In genomic region chr6:158654498-158654897, GRCh38 we compare ENCODE assay signal across 8 cellular contexts. TPM values are rescaled to one million over a fixed set of nuclear protein-coding genes. Genes with fewer than 3 reads are reported as not detected.
DNase-seq lines count a peak whose midpoint lies in the region; ATAC-seq lines count a peak whose summit lies in the region.

No MANE protein-coding gene starts in this region.

- intact Hi-C loops in Right ventricle myocardium inferior (cut with DNase I) (no loop called here), posterior vena cava (cut with DNase I) (no loop called here)

- no peaks in the 10 kb centered on the region for H3K27me3 Mint-ChIP-seq in activated T-cell treated with anti-CD3 and anti-CD28 coated beads, Interleukin-2, amount 50 U/mL, for 4 hours (ENCODE audit: low read depth)
- H3K27me3 Mint-ChIP-seq in activated T-cell treated with anti-CD3 and anti-CD28 coated beads, Interleukin-2, amount 50 U/mL, for 72 hours (ENCODE audit: low read depth) = no peaks in the 10 kb centered on the region

- H3K4me3 Mint-ChIP-seq in activated T-cell treated with anti-CD3 and anti-CD28 coated beads, Interleukin-2, amount 50 U/mL, for 4 hours = peak overlapping the region; percentile 78
- H3K4me3 Mint-ChIP-seq in activated T-cell treated with anti-CD3 and anti-CD28 coated beads, Interleukin-2, amount 50 U/mL, for 72 hours = peak overlapping the region; percentile 82 to 86

- H3K36me3 Mint-ChIP-seq in activated T-cell treated with anti-CD3 and anti-CD28 coated beads, Interleukin-2, amount 50 U/mL, for 4 hours (ENCODE audit: insufficient read depth) = peaks cover 36% of the 10 kb centered on the region
- H3K36me3 Mint-ChIP-seq in activated T-cell treated with anti-CD3 and anti-CD28 coated beads, Interleukin-2, amount 50 U/mL, for 72 hours (ENCODE audit: insufficient read depth in 2 of 2) = peaks cover 45 to 60% of the 10 kb centered on the region in 2 donors

- H3K27ac Mint-ChIP-seq in activated T-cell treated with anti-CD3 and anti-CD28 coated beads, Interleukin-2, amount 50 U/mL, for 72 hours = peak overlapping the region; percentile 99

- no peak for DNase-seq in activated T-cell treated with anti-CD3 and anti-CD28 coated beads, Interleukin-2, amount 50 U/mL, for 4 hours
- no peak for DNase-seq in activated T-cell treated with anti-CD3 and anti-CD28 coated beads, Interleukin-2, amount 50 U/mL, for 1 hour
- DNase-seq in activated T-cell treated with anti-CD3 and anti-CD28 coated beads, Interleukin-2, amount 50 U/mL, for 72 hours = no peak
- peak; percentile 87 for DNase-seq in Right ventricle myocardium inferior (ENCODE audit: missing footprints)
- peak; percentile 92 for DNase-seq in posterior vena cava (ENCODE audit: low spot score)
- no peak for DNase-seq in NCI-H2227 treated with DMSO at 0.1 percent for 48 hours (lab: John Stamatoyannopoulos, UW)
- no peak for DNase-seq in stimulated activated CD4-positive, alpha-beta T cell treated with anti-CD3 and anti-CD28 coated beads, Interleukin-12 subunit alpha, Interleukin-12 subunit beta, amount 100 ng/mL, for 4 hours

- H3K4me1 Mint-ChIP-seq in activated T-cell treated with anti-CD3 and anti-CD28 coated beads, Interleukin-2, amount 50 U/mL, for 4 hours (ENCODE audit: low read depth) = peaks cover 62% of the 10 kb centered on the region
- H3K4me1 Mint-ChIP-seq in activated T-cell treated with anti-CD3 and anti-CD28 coated beads, Interleukin-2, amount 50 U/mL, for 72 hours (ENCODE audit: low read depth) = peaks cover 74% of the 10 kb centered on the region

- no peaks in the 10 kb centered on the region for H3K9me3 Mint-ChIP-seq in activated T-cell treated with anti-CD3 and anti-CD28 coated beads, Interleukin-2, amount 50 U/mL, for 4 hours
- H3K9me3 Mint-ChIP-seq in activated T-cell treated with anti-CD3 and anti-CD28 coated beads, Interleukin-2, amount 50 U/mL, for 72 hours = no peaks in the 10 kb centered on the region

- ATAC-seq in activated T-cell treated with anti-CD3 and anti-CD28 coated beads, Interleukin-2, amount 50 U/mL, for 4 hours = no peak
- no peak for ATAC-seq in activated T-cell treated with anti-CD3 and anti-CD28 coated beads, Interleukin-2, amount 50 U/mL, for 72 hours (replicated peaks in 1 of 2)
- ATAC-seq in Right ventricle myocardium inferior = peak; percentile 97
- no peak for ATAC-seq in HG03439 (IDR thresholded peaks at IDR 0.05; ENCODE audit: unreplicated experiment)

RNA-seq across cellular contexts. Expression of gene SYTL3, which starts 4.6 kb away (rescaled TPM):
- total RNA-seq in activated T-cell treated with anti-CD3 and anti-CD28 coated beads, Interleukin-2, amount 50 U/mL, for 4 hours = 10 to 100 TPM; 33.6 to 72.6 (median 38.5) TPM
- 100 to 1,000 TPM; 267 to 353 TPM for total RNA-seq in activated T-cell treated with anti-CD3 and anti-CD28 coated beads, Interleukin-2, amount 50 U/mL, for 72 hours
- 10.8 TPM for total RNA-seq in Right ventricle myocardium inferior
- total RNA-seq in posterior vena cava = 1 to 10 TPM; 2.0 to 6.5 TPM

RNA-seq across cellular contexts. Expression of gene DYNLT1, which starts 10.0 kb away (rescaled TPM):
- 10 to 100 TPM; 57.5 to 67.1 (median 64.9) TPM for total RNA-seq in activated T-cell treated with anti-CD3 and anti-CD28 coated beads, Interleukin-2, amount 50 U/mL, for 4 hours
- total RNA-seq in activated T-cell treated with anti-CD3 and anti-CD28 coated beads, Interleukin-2, amount 50 U/mL, for 72 hours = 100 to 1,000 TPM; 111 to 127 TPM
- total RNA-seq in Right ventricle myocardium inferior (145 TPM), posterior vena cava (10 to 100 TPM; 91.3 to 91.4 TPM)

Comparison
In these comparisons a context has a peak if more than half of its experiments do, and no peak if none do; other contexts are left out.
1. DNase-seq: peak in Right ventricle myocardium inferior (single experiment) and posterior vena cava (single experiment); none in activated T-cell treated with anti-CD3 and anti-CD28 coated beads, Interleukin-2, amount 50 U/mL, for 4 hours (single experiment), activated T-cell treated with anti-CD3 and anti-CD28 coated beads, Interleukin-2, amount 50 U/mL, for 1 hour (single experiment), activated T-cell treated with anti-CD3 and anti-CD28 coated beads, Interleukin-2, amount 50 U/mL, for 72 hours (0 of 2), NCI-H2227 treated with DMSO at 0.1 percent for 48 hours (single experiment) and stimulated activated CD4-positive, alpha-beta T cell treated with anti-CD3 and anti-CD28 coated beads, Interleukin-12 subunit alpha, Interleukin-12 subunit beta, amount 100 ng/mL, for 4 hours (single experiment).